18 cellular contexts compared by ENCODE assay signal in genomic region chr15:86553116-86553515, GRCh38.
"Had no signal": no experiment of that assay in that cellular context is flagged by ENCODE, and none has a peak within 500 bp of the region (broad histone marks: within the 10 kb centered on the region; RNA-seq: fewer than 3 reads in every experiment).

No MANE protein-coding gene starts in this region.

- H3K36me3 Mint-ChIP-seq: activated naive CD4-positive, alpha-beta T cell treated with anti-CD3 and anti-CD28 coated beads, Interleukin-2, amount 50 U/mL, for 72 hours; naive B cell had no signal

- H3K27me3 Mint-ChIP-seq: activated CD4-positive, alpha-beta T cell treated with anti-CD3 and anti-CD28 coated beads, Interleukin-2, amount 10 ng/mL, durations not matched to agents 24 days and 14 days; naive B cell had no signal

- H3K79me2 ChIP-seq: parathyroid adenoma had no signal

- H3K27ac Mint-ChIP-seq: activated CD4-positive, alpha-beta T cell treated with anti-CD3 and anti-CD28 coated beads, Interleukin-2, amount 10 ng/mL, durations not matched to agents 24 days and 14 days; activated naive CD4-positive, alpha-beta T cell treated with anti-CD3 and anti-CD28 coated beads, Interleukin-2, amount 50 U/mL, for 72 hours; activated T-cell treated with anti-CD3 and anti-CD28 coated beads, Interleukin-2, amount 50 U/mL, for 72 hours; naive B cell; T-helper 2 cell treated with Interferon-gamma antibody and Interleukin-4, amounts not matched to agents 5 μg/mL and 100 μg/mL, for 36 hours had no signal

- H3K4me3 Mint-ChIP-seq: activated CD4-positive, alpha-beta T cell treated with anti-CD3 and anti-CD28 coated beads, Interleukin-2, amount 10 ng/mL, durations not matched to agents 24 days and 14 days; activated T-cell treated with anti-CD3 and anti-CD28 coated beads, Interleukin-2, amount 50 U/mL, for 72 hours; naive B cell; T-helper 2 cell treated with Interferon-gamma antibody and Interleukin-4, amounts not matched to agents 5 μg/mL and 100 μg/mL, for 36 hours had no signal

- DNase-seq: activated CD4-positive, alpha-beta T cell treated with anti-CD3 and anti-CD28 coated beads, Interleukin-2, amount 10 ng/mL, durations not matched to agents 24 days and 14 days; activated CD4-positive, CD25-positive, alpha-beta regulatory T cell; activated CD8-positive, alpha-beta memory T cell treated with anti-CD3 and anti-CD28 coated beads, Interleukin-2, amount 50 U/mL, for 48 hours; activated gamma-delta T cell; activated T-cell treated with anti-CD3 and anti-CD28 coated beads, Interleukin-2, amount 50 U/mL, for 72 hours; central memory CD4-positive, alpha-beta T cell; colonic mucosa; foreskin fibroblast; midbrain; naive B cell; retina; small intestine; stimulated activated CD4-positive, alpha-beta T cell treated with anti-CD3 and anti-CD28 coated beads, Interleukin-4, amount 100 ng/mL, for 24 hours; stimulated activated naive CD4-positive, alpha-beta T cell; transverse colon had no signal

- H3K4me1 Mint-ChIP-seq: activated CD4-positive, alpha-beta T cell treated with anti-CD3 and anti-CD28 coated beads, Interleukin-2, amount 10 ng/mL, durations not matched to agents 24 days and 14 days; naive B cell had no signal

- H3K9me3 Mint-ChIP-seq: activated CD4-positive, alpha-beta T cell treated with anti-CD3 and anti-CD28 coated beads, Interleukin-2, amount 10 ng/mL, durations not matched to agents 24 days and 14 days; T-helper 2 cell treated with Interferon-gamma antibody and Interleukin-4, amounts not matched to agents 5 μg/mL and 100 μg/mL, for 36 hours had no signal

- H2AFZ ChIP-seq: parathyroid adenoma had no signal

- H3K27ac ChIP-seq: colonic mucosa, parathyroid adenoma, transverse colon had no signal

- H3K27me3 ChIP-seq: colonic mucosa, transverse colon had no signal

- H3K4me1 ChIP-seq: colonic mucosa, parathyroid adenoma, transverse colon had no signal

- H3K36me3 ChIP-seq: colonic mucosa, transverse colon had no signal

- H3K4me3 ChIP-seq: colonic mucosa, transverse colon had no signal

- H3K9me3 ChIP-seq: colonic mucosa, transverse colon had no signal
